In genomic region chr3:53231532-53232511, GRCh38 we compare ENCODE assay signal across 15 cellular contexts. TPM values are rescaled to one million over a fixed set of nuclear protein-coding genes. Genes with fewer than 3 reads are reported as not detected.
DNase-seq lines count a peak whose midpoint lies in the region; ATAC-seq and TF ChIP-seq lines count a peak whose summit lies in the region.
"Had no signal": no experiment of that assay in that cellular context is flagged by ENCODE, and none has a peak within 500 bp of the region (broad histone marks: within the 10 kb centered on the region; RNA-seq: fewer than 3 reads in every experiment).

No MANE protein-coding gene starts in this region.

- no peaks in the 10 kb centered on the region for H3K9me2 ChIP-seq in PC-3 (replicated peaks; ENCODE audit: low read length)

- TF ChIP-seq EP300 in esophagus muscularis mucosa (IDR thresholded peaks at IDR 0.05) = no peak

- no peaks in the 10 kb centered on the region for H3F3A ChIP-seq in PC-3 (ENCODE audit: low read length, unreplicated experiment)

- H4K20me1 ChIP-seq in PC-3 (ENCODE audit: low read length) = no peaks in the 10 kb centered on the region

- H3K27me3 ChIP-seq in cardiac muscle cell (no peaks in the 10 kb centered on the region), PC-3 (ENCODE audit: low read length) (no peaks in the 10 kb centered on the region), esophagus muscularis mucosa (no peaks in the 10 kb centered on the region), subcutaneous abdominal adipose tissue (ENCODE audit: control insufficient read depth in 5 of 5, insufficient read depth in 4 of 5, low read length in 5 of 5) (no peaks in the 10 kb centered on the region), HAP-1 (ENCODE audit: low read depth) (no peaks in the 10 kb centered on the region)
- H3K27me3 ChIP-seq: BE2C, Peyer's patch had no signal

- no TSS peak for BruUV-seq in PC-3 (replicated peaks; lab: Mats Ljungman, UMichigan)

- H3K4me2 ChIP-seq in PC-3 (ENCODE audit: low read length) = no peak overlapping the region
- H3K4me2 ChIP-seq: smooth muscle cell had no signal

- H3K27ac Mint-ChIP-seq in WTC11 = no peak overlapping the region

- no peak for DNase-seq in cardiac muscle cell (ENCODE audit: low read depth in 1 of 2, low spot score in 1 of 2)
- no peak for DNase-seq in left cardiac atrium
- DNase-seq in PC-3 = no peak
- no peak for DNase-seq in esophagus muscularis mucosa (ENCODE audit: extremely low spot score)
- DNase-seq in HAP-1 (ENCODE audit: low spot score in 2 of 2) = no peak
- no peak for DNase-seq in WTC11 (ENCODE audit: low spot score)
- no peak for DNase-seq in NCI-H524 (lab: John Stamatoyannopoulos, UW)
- DNase-seq: amniotic stem cell, BE2C, naive B cell, T1000 had no signal

- CTCF ChIA-PET in PC-3 (lab: Charles Lee) = interaction anchor here (0.5 to 0.6 kb wide), 2 partner anchors 32 to 465 kb away, joined by 3 to 5 read pairs; no protein-coding TSS in a partner anchor
- CTCF ChIA-PET in WTC11 (lab: Charles Lee) = interaction anchor here (0.7 to 3.0 kb wide), 5 partner anchors 10 to 122 kb away, joined by 3 to 8 read pairs (median 4); no protein-coding TSS in a partner anchor

- 82% methylated on average over 9 of the region's 13 CpGs for WGBS in esophagus muscularis mucosa

- H3K79me2 ChIP-seq in PC-3 (ENCODE audit: low read length) = peaks cover 15% of the 10 kb centered on the region

- no peaks in the 10 kb centered on the region for H3K9me3 ChIP-seq in cardiac muscle cell (ENCODE audit: low read depth)
- no peaks in the 10 kb centered on the region for H3K9me3 ChIP-seq in PC-3 (ENCODE audit: low read length)
- H3K9me3 ChIP-seq in esophagus muscularis mucosa = no peaks in the 10 kb centered on the region
- H3K9me3 ChIP-seq in subcutaneous abdominal adipose tissue (ENCODE audit: control insufficient read depth in 5 of 5, low read length in 5 of 5) = no peaks in the 10 kb centered on the region
- H3K9me3 ChIP-seq in HAP-1 = no peaks in the 10 kb centered on the region
- H3K9me3 ChIP-seq: BE2C, Peyer's patch had no signal

- no peak overlapping the region for H3K27ac ChIP-seq in cardiac muscle cell
- H3K27ac ChIP-seq in PC-3 (ENCODE audit: low read length) = no peak overlapping the region
- peak overlapping the region; percentile 26 to 73 (median 47) for H3K27ac ChIP-seq in esophagus muscularis mucosa (replicated peaks in 1 of 4)
- peak overlapping the region; percentile 68 for H3K27ac ChIP-seq in subcutaneous abdominal adipose tissue (ENCODE audit: low read depth, low read length)
- H3K27ac ChIP-seq: epithelial cell of prostate, Peyer's patch had no signal

- in situ Hi-C loops in HAP-1 (cut with MboI; ENCODE audit: low sequenced_read_pairs) = no loop called here

- intact Hi-C loops in left cardiac atrium (cut with DNase I) = no loop called here
- intact Hi-C loops in PC-3 (cut with micrococcal nuclease) = no loop called here
- intact Hi-C loops in esophagus muscularis mucosa (cut with DNase I) = no loop called here

- no peak for TF ChIP-seq POLR2A in esophagus muscularis mucosa (IDR thresholded peaks at IDR 0.05; ENCODE audit: low read depth)

- H3K4me3 ChIP-seq in cardiac muscle cell (no peak overlapping the region), PC-3 (ENCODE audit: low read length) (no peak overlapping the region), esophagus muscularis mucosa (no peak overlapping the region), subcutaneous abdominal adipose tissue (ENCODE audit: low read depth in 1 of 5, low read length in 5 of 5) (no peak overlapping the region), HAP-1 (no peak overlapping the region)
- H3K4me3 ChIP-seq: Peyer's patch, smooth muscle cell had no signal

- peaks cover 88% of the 10 kb centered on the region for H3K36me3 Mint-ChIP-seq in WTC11

- H3K4me1 ChIP-seq in cardiac muscle cell (ENCODE audit: low read depth) = no peaks in the 10 kb centered on the region
- H3K4me1 ChIP-seq in PC-3 (ENCODE audit: insufficient read depth, low read length) = peaks cover 12% of the 10 kb centered on the region
- H3K4me1 ChIP-seq in esophagus muscularis mucosa = peaks cover 12 to 22% (median 15%) of the 10 kb centered on the region in 4 donors
- peaks cover 3 to 63% (median 42%) of the 10 kb centered on the region in 5 donors for H3K4me1 ChIP-seq in subcutaneous abdominal adipose tissue (ENCODE audit: control insufficient read depth in 5 of 5, insufficient read depth in 5 of 5, low read length in 5 of 5)
- H3K4me1 ChIP-seq in HAP-1 = no peaks in the 10 kb centered on the region
- H3K4me1 ChIP-seq: BE2C had no signal

- no peaks in the 10 kb centered on the region for H3K27me3 Mint-ChIP-seq in WTC11 (ENCODE audit: low read depth)
- H3K27me3 Mint-ChIP-seq: naive B cell had no signal

- H2AFZ ChIP-seq in PC-3 (ENCODE audit: low read length) = no peak overlapping the region

- POLR2A ChIA-PET in PC-3 (lab: Charles Lee; ENCODE audit: unreplicated experiment) = no interaction called here
- POLR2A ChIA-PET in WTC11 (lab: Charles Lee) = no interaction called here

- H3K4me3 Mint-ChIP-seq in WTC11 = no peak overlapping the region
- H3K4me3 Mint-ChIP-seq: naive B cell had no signal

- no peaks in the 10 kb centered on the region for H3K9me3 Mint-ChIP-seq in WTC11
- H3K9me3 Mint-ChIP-seq: naive B cell had no signal

- ATAC-seq in left cardiac atrium (no peak), PC-3 (no peak), WTC11 (no peak)

- TF ChIP-seq CTCF in cardiac muscle cell (IDR thresholded peaks at IDR 0.05; ENCODE audit: low read depth, low read length) (peak; percentile 11), PC-3 (conservative IDR thresholded peaks at IDR 0.05; ENCODE audit: low read depth, low read length) (peak; percentile 48), esophagus muscularis mucosa (IDR thresholded peaks at IDR 0.05) (no peak), WTC11 (IDR thresholded peaks at IDR 0.05) (no peak)

- H3K36me3 ChIP-seq in cardiac muscle cell = peaks cover 56% of the 10 kb centered on the region
- peaks cover 94% of the 10 kb centered on the region for H3K36me3 ChIP-seq in PC-3 (ENCODE audit: low read depth, low read length)
- peaks cover 81 to 100% (median 95%) of the 10 kb centered on the region in 4 donors for H3K36me3 ChIP-seq in esophagus muscularis mucosa
- peaks cover 0 to 98% (median 87%) of the 10 kb centered on the region in 5 donors for H3K36me3 ChIP-seq in subcutaneous abdominal adipose tissue (ENCODE audit: control insufficient read depth in 5 of 5, insufficient read depth in 5 of 5, low read length in 5 of 5)
- H3K36me3 ChIP-seq in HAP-1 (replicated peaks) = peaks cover 96% of the 10 kb centered on the region

- peaks cover 4% of the 10 kb centered on the region; the same call in 1 of the 2 replicates for H3K4me1 Mint-ChIP-seq in WTC11

- H3K9ac ChIP-seq in PC-3 (ENCODE audit: low read length) = no peak overlapping the region
- peak overlapping the region in 3 of 5 donors; percentile 3 to 21 (median 16) for H3K9ac ChIP-seq in subcutaneous abdominal adipose tissue (ENCODE audit: low read length in 5 of 5)

TF ChIP-seq in WTC11, 78 proteins besides CTCF, POLR2A, EP300 and RAD21:
- TF ChIP-seq ELF4 (CRISPR knock-in tag; IDR thresholded peaks at IDR 0.05; ENCODE audit: low read depth) (no peak), ZNF138 (CRISPR knock-in tag; conservative IDR thresholded peaks at IDR 0.05) (no peak), SMAD4 (CRISPR knock-in tag; IDR thresholded peaks at IDR 0.05) (no peak), ZNF219 (CRISPR knock-in tag; IDR thresholded peaks at IDR 0.05; ENCODE audit: borderline replicate concordance) (no peak), PRRX2 (CRISPR knock-in tag; IDR thresholded peaks at IDR 0.05) (no peak), KAT7 (CRISPR knock-in tag; IDR thresholded peaks at IDR 0.05; ENCODE audit: borderline replicate concordance) (no peak), ZNF423 (CRISPR knock-in tag; IDR thresholded peaks at IDR 0.05) (no peak), JAZF1 (CRISPR knock-in tag; IDR thresholded peaks at IDR 0.05) (no peak)
- TF ChIP-seq, protein P1, sequence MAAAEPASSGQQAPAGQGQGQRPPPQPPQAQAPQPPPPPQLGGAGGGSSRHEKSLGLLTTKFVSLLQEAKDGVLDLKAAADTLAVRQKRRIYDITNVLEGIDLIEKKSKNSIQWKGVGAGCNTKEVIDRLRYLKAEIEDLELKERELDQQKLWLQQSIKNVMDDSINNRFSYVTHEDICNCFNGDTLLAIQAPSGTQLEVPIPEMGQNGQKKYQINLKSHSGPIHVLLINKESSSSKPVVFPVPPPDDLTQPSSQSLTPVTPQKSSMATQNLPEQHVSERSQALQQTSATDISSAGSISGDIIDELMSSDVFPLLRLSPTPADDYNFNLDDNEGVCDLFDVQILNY (CRISPR knock-in tag; IDR thresholded peaks at IDR 0.05) = no peak
- TF ChIP-seq, protein P2, sequence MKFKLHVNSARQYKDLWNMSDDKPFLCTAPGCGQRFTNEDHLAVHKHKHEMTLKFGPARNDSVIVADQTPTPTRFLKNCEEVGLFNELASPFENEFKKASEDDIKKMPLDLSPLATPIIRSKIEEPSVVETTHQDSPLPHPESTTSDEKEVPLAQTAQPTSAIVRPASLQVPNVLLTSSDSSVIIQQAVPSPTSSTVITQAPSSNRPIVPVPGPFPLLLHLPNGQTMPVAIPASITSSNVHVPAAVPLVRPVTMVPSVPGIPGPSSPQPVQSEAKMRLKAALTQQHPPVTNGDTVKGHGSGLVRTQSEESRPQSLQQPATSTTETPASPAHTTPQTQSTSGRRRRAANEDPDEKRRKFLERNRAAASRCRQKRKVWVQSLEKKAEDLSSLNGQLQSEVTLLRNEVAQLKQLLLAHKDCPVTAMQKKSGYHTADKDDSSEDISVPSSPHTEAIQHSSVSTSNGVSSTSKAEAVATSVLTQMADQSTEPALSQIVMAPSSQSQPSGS (CRISPR knock-in tag; IDR thresholded peaks at IDR 0.05; ENCODE audit: borderline replicate concordance, low read depth) = no peak

RNA-seq across cellular contexts. Expression of gene TKT, which starts 24.0 kb away (rescaled TPM):
- 112 and 119 TPM in 2 replicates for total RNA-seq in cardiac muscle cell
- polyA plus RNA-seq in cardiac muscle cell = 70.9 and 73.6 TPM in 2 replicates
- 10 to 100 TPM; 91.0 to 92.4 TPM for total RNA-seq in left cardiac atrium
- 380 and 486 TPM in 2 replicates for total RNA-seq in PC-3 (2014; rRNA removed)
- 100 to 1,000 TPM; 295 to 524 (median 378) TPM for total RNA-seq in esophagus muscularis mucosa
- total RNA-seq in WTC11 (2021) = 1,040 to 1,222 TPM (median 1,204 TPM) in 3 replicates

Comparison
In these comparisons a context has a peak if more than half of its experiments do, and no peak if none do; other contexts are left out.
1. H3K27ac ChIP-seq: peak in esophagus muscularis mucosa (4 of 4) and subcutaneous abdominal adipose tissue (single experiment); none in cardiac muscle cell (single experiment) and PC-3 (single experiment).
2. CTCF ChIP-seq: peak in cardiac muscle cell (single experiment) and PC-3 (single experiment); none in esophagus muscularis mucosa (0 of 3) and WTC11 (single experiment).